ENCODE assay signal across 19 cellular contexts in genomic region chr7:30473903-30474302, GRCh38. TPM values are rescaled to one million over a fixed set of nuclear protein-coding genes. Genes with fewer than 3 reads are reported as not detected.
DNase-seq lines count a peak whose midpoint lies in the region; ATAC-seq, FAIRE-seq and TF ChIP-seq lines count a peak whose summit lies in the region.
"Had no signal": no experiment of that assay in that cellular context is flagged by ENCODE, and none has a peak within 500 bp of the region (broad histone marks: within the 10 kb centered on the region; RNA-seq: fewer than 3 reads in every experiment).

No MANE protein-coding gene starts in this region.

- no peaks in the 10 kb centered on the region for H3K9me3 ChIP-seq in right atrium auricular region
- no peaks in the 10 kb centered on the region for H3K9me3 ChIP-seq in K562 (replicated peaks; ENCODE audit: control insufficient read depth, insufficient read depth, low read depth, low read length)
- no peaks in the 10 kb centered on the region for H3K9me3 ChIP-seq in upper lobe of left lung
- H3K9me3 ChIP-seq: psoas muscle had no signal

- H3K9me1 ChIP-seq in K562 (ENCODE audit: control insufficient read depth, insufficient read depth, low read length) = peaks cover 3% of the 10 kb centered on the region

- no peak for TF ChIP-seq RAD21 in K562 (CRISPR knock-in tag; conservative IDR thresholded peaks at IDR 0.05 in 1 of 2, IDR thresholded peaks at IDR 0.05 in 1 of 2)

- H3K4me2 ChIP-seq in K562 (ENCODE audit: insufficient read depth, low read length) = no peak overlapping the region

- peak overlapping the region in 2 of 8 donors; percentile 34 to 80 for H3K4me3 Mint-ChIP-seq in naive B cell

- intact Hi-C loops in cardiac septum (cut with DNase I) = no loop called here
- intact Hi-C loops in K562 (cut with micrococcal nuclease) = no loop called here

- peak overlapping the region in 4 of 6 donors; percentile 63 to 86 (median 78) for H3K27ac Mint-ChIP-seq in naive B cell

- peaks cover 5% of the 10 kb centered on the region; the same call in 1 of the 3 replicates for H3K79me2 ChIP-seq in K562 (ENCODE audit: control insufficient read depth, insufficient read depth, low read length)

- no peaks in the 10 kb centered on the region for H3K36me3 ChIP-seq in right atrium auricular region
- H3K36me3 ChIP-seq in K562 (ENCODE audit: control insufficient read depth, insufficient read depth, low read length) = no peaks in the 10 kb centered on the region
- no peaks in the 10 kb centered on the region for H3K36me3 ChIP-seq in upper lobe of left lung

- no peak for TF ChIP-seq POLR2A in K562 (conservative IDR thresholded peaks at IDR 0.05)
- no peak for TF ChIP-seq POLR2A in upper lobe of left lung (IDR thresholded peaks at IDR 0.05)
- TF ChIP-seq POLR2A in GM18505 (IDR thresholded peaks at IDR 0.05; ENCODE audit: borderline replicate concordance, extremely low read depth, insufficient read depth, insufficient read length) = no peak

- H2AFZ ChIP-seq in K562 (ENCODE audit: low read depth, low read length) = no peak overlapping the region

- DNase-seq in right atrium auricular region (ENCODE audit: low spot score) (no peak), cardiac septum (ENCODE audit: low spot score) (no peak), K562 (ENCODE audit: extremely low read depth in 1 of 4, low spot score in 3 of 4) (no peak), naive B cell (no peak), upper lobe of left lung (no peak), foreskin melanocyte (no peak), NCI-H446 treated with DMSO at 0.1 percent for 48 hours (lab: John Stamatoyannopoulos, UW) (no peak)
- DNase-seq: aorta; Calu3; NCI-H1694; NCI-H345; psoas muscle; SHP77; stimulated activated naive CD8-positive, alpha-beta T cell treated with anti-CD3 and anti-CD28 coated beads, Interleukin-15, Interleukin-2, amounts not matched to agents 100 U/mL and 50 U/mL, for 24 hours had no signal

- H3K9me3 Mint-ChIP-seq in naive B cell = peaks cover 0 to 3% (median 0%) of the 10 kb centered on the region in 7 donors

- WGBS in K562 (ENCODE audit: insufficient coverage, low coverage, missing lambda C conversion rate) = 73% methylated on average over 1 of the region's 1 CpG
- 71 to 72% methylated on average over 1 of the region's 1 CpG for WGBS in upper lobe of left lung, 2 donors

- H3K4me1 Mint-ChIP-seq in naive B cell = peaks cover 64 to 92% (median 82%) of the 10 kb centered on the region in 3 donors

- FAIRE-seq in K562 (lab: Jason Lieb, UNC) = no peak
- FAIRE-seq: colon, endothelial cell of umbilical vein, frontal cortex had no signal

- no peak for TF ChIP-seq EP300 in K562 (IDR thresholded peaks at IDR 0.05; ENCODE audit: low read length)
- TF ChIP-seq EP300 in upper lobe of left lung (IDR thresholded peaks at IDR 0.05) = no peak

- no peak overlapping the region for H3K4me3 ChIP-seq in right atrium auricular region
- H3K4me3 ChIP-seq in K562 = no peak overlapping the region
- no peak overlapping the region for H3K4me3 ChIP-seq in upper lobe of left lung
- H3K4me3 ChIP-seq: lung, psoas muscle had no signal

- no peak overlapping the region for H3K9ac ChIP-seq in K562 (ENCODE audit: insufficient read depth in 1 of 2, low read depth in 2 of 2, low read length in 2 of 2)

- no peaks in the 10 kb centered on the region for H3K27me3 Mint-ChIP-seq in naive B cell

- peak overlapping the region; percentile 95 to 97 for H3K27ac ChIP-seq in right atrium auricular region
- no peak overlapping the region for H3K27ac ChIP-seq in K562 (ENCODE audit: extremely low read depth, low read depth, low read length)
- peak overlapping the region in 3 of 4 donors; percentile 36 to 94 (median 85) for H3K27ac ChIP-seq in upper lobe of left lung
- H3K27ac ChIP-seq: psoas muscle had no signal

- TF ChIP-seq CTCF in right atrium auricular region (IDR thresholded peaks at IDR 0.05) (no peak), K562 (IDR thresholded peaks at IDR 0.05 in 2 of 3, conservative IDR thresholded peaks at IDR 0.05 in 1 of 3; ENCODE audit: insufficient read depth in 2 of 3, low read depth in 1 of 3, low read length in 3 of 3) (no peak), upper lobe of left lung (IDR thresholded peaks at IDR 0.05) (no peak)

- H4K20me1 ChIP-seq in K562 (replicated peaks; ENCODE audit: control insufficient read depth, insufficient read depth, low read length) = peaks cover 4% of the 10 kb centered on the region; the same call in 1 of the 2 replicates

- H3K4me1 ChIP-seq in right atrium auricular region (peaks cover 0 to 93% of the 10 kb centered on the region in 2 donors), K562 (replicated peaks in 1 of 2; ENCODE audit: control insufficient read depth in 2 of 2, insufficient read depth in 2 of 2, low read length in 2 of 2) (peaks cover 25 to 43% of the 10 kb centered on the region in 2 experiments), upper lobe of left lung (peaks cover 84 to 94% (median 90%) of the 10 kb centered on the region in 4 donors)

- POLR2A ChIA-PET in K562 (lab: Yijun Ruan, JAX) = no interaction called here

- no peak for ATAC-seq in K562
- ATAC-seq in naive B cell (ENCODE audit: low read depth in 2 of 2) = no peak
- ATAC-seq in upper lobe of left lung (ENCODE audit: low FRiP score in 2 of 2) = no peak
- ATAC-seq in GM18505 (IDR thresholded peaks at IDR 0.05; ENCODE audit: unreplicated experiment) = no peak
- ATAC-seq: psoas muscle; stimulated activated naive CD8-positive, alpha-beta T cell treated with anti-CD3 and anti-CD28 coated beads, Interleukin-15, Interleukin-2, amounts not matched to agents 100 U/mL and 50 U/mL, for 24 hours had no signal

- BruUV-seq in K562 (replicated peaks; lab: Mats Ljungman, UMichigan) = no TSS peak

- H3K36me3 Mint-ChIP-seq in naive B cell = peaks cover 0 to 8% of the 10 kb centered on the region in 2 donors

- H3K27me3 ChIP-seq in right atrium auricular region (no peaks in the 10 kb centered on the region), K562 (ENCODE audit: control insufficient read depth in 2 of 2, insufficient read depth in 2 of 2, low read length in 2 of 2) (no peaks in the 10 kb centered on the region), upper lobe of left lung (no peaks in the 10 kb centered on the region)

- in situ Hi-C loops in K562 (cut with MboI) = no loop called here

- CTCF ChIA-PET in K562 (lab: Yijun Ruan, JAX; ENCODE audit: low intra/inter-chr PET ratio) = no interaction called here

TF ChIP-seq in K562, 482 proteins besides CTCF, POLR2A, EP300 and RAD21 (continues in another document):
- TF ChIP-seq RBM25 (IDR thresholded peaks at IDR 0.05; ENCODE audit: low read depth, low read length, severe bottlenecking) (peak; percentile 82), KDM1A (IDR thresholded peaks at IDR 0.05) (peak; percentile 58 to 71; a peak in 3 of 4 replicates), CBFA2T3 (IDR thresholded peaks at IDR 0.05) (0 out of 2 replicates have a peak, but pooled peaks have one; percentile 18), BCOR (IDR thresholded peaks at IDR 0.05) (peak; percentile 80), HDAC1 (IDR thresholded peaks at IDR 0.05) (no peak), ADNP (tag; IDR thresholded peaks at IDR 0.05) (peak; percentile 78)

RNA-seq across cellular contexts. Expression of gene NOD1, which starts 4.7 kb away (rescaled TPM):
- total RNA-seq in right atrium auricular region (10 to 100 TPM in 1 of 2 donors, 1 to 10 TPM in 1; 9.0 to 11.2 TPM), cardiac septum (13.2 TPM), K562 (2014; rRNA removed) (3.7 and 3.9 TPM in 2 replicates), K562 (2014; rRNA removed; fragmentation: Illumina TruSeq; extraction: Trizol) (4.4 and 4.5 TPM in 2 replicates), K562 (2015; rRNA removed; fragmentation: Illumina TruSeq; extraction: Trizol) (4.7 and 5.3 TPM in 2 replicates), K562 (2021) (6.6 and 7.1 TPM in 2 replicates), upper lobe of left lung (10 to 100 TPM; 24.7 to 71.2 (median 38.0) TPM)
- 13.2 and 16.4 TPM in 2 replicates for total RNA-seq in K562 (2011; cell fraction: chromatin; rRNA removed; ENCODE audit: low replicate concordance)
- 7.0 and 9.2 TPM in 2 replicates for total RNA-seq in K562 (2011; cell fraction: nucleolus; rRNA removed)
- 8.9 and 9.9 TPM in 2 replicates for total RNA-seq in K562 (2011; cell fraction: nucleoplasm; rRNA removed)
- polyA plus RNA-seq in K562 (2011; rRNA removed) (4.8 and 5.2 TPM in 2 replicates), K562 (2014; fragmentation: Illumina TruSeq; extraction: Trizol) (4.2 and 4.8 TPM in 2 replicates), K562 (2014; fragmentation: Nextera tagmentation; extraction: Ambion mirVana) (1 to 10 TPM in 1 of 2 experiments, under 1 TPM in 1; 0.34 to 1.1 TPM), K562 (2014; rRNA removed) (5.6 and 5.9 TPM in 2 replicates), naive B cell (ENCODE audit: low read depth in 6 of 6) (10 to 100 TPM in 2 of 6 donors, 1 to 10 TPM in 4; 7.0 to 16.8 (median 8.6) TPM)
- 3.3 and 3.9 TPM in 2 replicates for polyA plus RNA-seq in K562 (2011; cell fraction: cytosol; rRNA removed)
- 8.8 and 11.3 TPM in 2 replicates for polyA plus RNA-seq in K562 (2011; cell fraction: nucleus; rRNA removed)
- polyA plus RNA-seq in K562 (2012) = 3.2 and 5.9 TPM in 2 replicates
- polyA minus RNA-seq in K562 (2011; rRNA and poly(A)+ RNA removed) = 3.7 and 5.2 TPM in 2 replicates
- polyA minus RNA-seq in K562 (2011; cell fraction: cytosol; rRNA and poly(A)+ RNA removed) = 1.8 and 2.4 TPM in 2 replicates
- polyA minus RNA-seq in K562 (2011; cell fraction: nucleus; rRNA and poly(A)+ RNA removed) = 5.4 and 9.2 TPM in 2 replicates

RNA-seq across cellular contexts. Expression of gene GGCT, which starts 30.7 kb away (rescaled TPM):
- total RNA-seq in right atrium auricular region (10 to 100 TPM; 15.1 to 27.6 TPM), cardiac septum (20.8 TPM), K562 (2014; rRNA removed) (109 and 110 TPM in 2 replicates), K562 (2014; rRNA removed; fragmentation: Illumina TruSeq; extraction: Trizol) (157 and 168 TPM in 2 replicates), K562 (2015; rRNA removed; fragmentation: Illumina TruSeq; extraction: Trizol) (119 and 136 TPM in 2 replicates), K562 (2021) (97.1 and 98.3 TPM in 2 replicates), upper lobe of left lung (10 to 100 TPM; 12.6 to 26.2 (median 22.2) TPM)
- total RNA-seq in K562 (2011; cell fraction: chromatin; rRNA removed; ENCODE audit: low replicate concordance) = 9.2 and 19.4 TPM in 2 replicates
- 9.2 and 13.2 TPM in 2 replicates for total RNA-seq in K562 (2011; cell fraction: nucleolus; rRNA removed)
- total RNA-seq in K562 (2011; cell fraction: nucleoplasm; rRNA removed) = 15.5 and 27.6 TPM in 2 replicates
- polyA plus RNA-seq in K562 (2011; rRNA removed) (58.6 and 79.0 TPM in 2 replicates), K562 (2014; fragmentation: Illumina TruSeq; extraction: Trizol) (127 and 133 TPM in 2 replicates), K562 (2014; fragmentation: Nextera tagmentation; extraction: Ambion mirVana) (100 to 1,000 TPM; 285 to 349 TPM), K562 (2014; rRNA removed) (174 and 176 TPM in 2 replicates), naive B cell (ENCODE audit: low read depth in 6 of 6) (10 to 100 TPM; 12.1 to 36.0 (median 28.8) TPM)
- 36.9 and 38.3 TPM in 2 replicates for polyA plus RNA-seq in K562 (2011; cell fraction: cytosol; rRNA removed)
- polyA plus RNA-seq in K562 (2011; cell fraction: nucleus; rRNA removed) = 25.2 and 29.3 TPM in 2 replicates
- 111 and 128 TPM in 2 replicates for polyA plus RNA-seq in K562 (2012)
- 15.7 and 17.3 TPM in 2 replicates for polyA minus RNA-seq in K562 (2011; rRNA and poly(A)+ RNA removed)
- polyA minus RNA-seq in K562 (2011; cell fraction: cytosol; rRNA and poly(A)+ RNA removed) = 9.3 and 13.7 TPM in 2 replicates
- 11.4 and 12.6 TPM in 2 replicates for polyA minus RNA-seq in K562 (2011; cell fraction: nucleus; rRNA and poly(A)+ RNA removed)
